Comparison of ENCODE assay signal across 22 cellular contexts in genomic region chr17:29445844-29446243, GRCh38. TPM values are rescaled to one million over a fixed set of nuclear protein-coding genes. Genes with fewer than 3 reads are reported as not detected.
A peak's percentile ranks its signal among the peaks of the same experiment; 100 is the strongest.
DNase-seq lines count a peak whose midpoint lies in the region; TF ChIP-seq lines count a peak whose summit lies in the region.
"Had no signal": no experiment of that assay in that cellular context is flagged by ENCODE, and none has a peak within 500 bp of the region (broad histone marks: within the 10 kb centered on the region; RNA-seq: fewer than 3 reads in every experiment).

No MANE protein-coding gene starts in this region.

- H3K36me3 Mint-ChIP-seq in chondrocyte (ENCODE audit: low read depth), result peaks cover 1% of the 10 kb centered on the region
- peaks cover 47% of the 10 kb centered on the region for H3K36me3 Mint-ChIP-seq in nephron progenitor cell (ENCODE audit: low read depth)

- H3K9me3 Mint-ChIP-seq in chondrocyte (ENCODE audit: low read depth), result no peaks in the 10 kb centered on the region
- H3K9me3 Mint-ChIP-seq in nephron progenitor cell, result no peaks in the 10 kb centered on the region
- H3K9me3 Mint-ChIP-seq: activated naive CD8-positive, alpha-beta T cell treated with anti-CD3 and anti-CD28 coated beads for 36 hours; memory B cell had no signal

- CTCF ChIA-PET in HEK293T (lab: Yijun Ruan, JAX), result no interaction called here

- no peak for TF ChIP-seq CTCF in chondrocyte (IDR thresholded peaks at IDR 0.05)
- TF ChIP-seq CTCF in nephron progenitor cell (IDR thresholded peaks at IDR 0.05), result no peak

- H3K27me3 Mint-ChIP-seq in chondrocyte (ENCODE audit: low read depth) (no peaks in the 10 kb centered on the region), nephron progenitor cell (ENCODE audit: low read depth, poor library complexity) (no peaks in the 10 kb centered on the region)
- H3K27me3 Mint-ChIP-seq: activated naive CD8-positive, alpha-beta T cell treated with anti-CD3 and anti-CD28 coated beads for 36 hours; memory B cell had no signal

- peak; percentile 15 for DNase-seq in NCI-H748 (lab: John Stamatoyannopoulos, UW; ENCODE audit: unreplicated experiment)
- DNase-seq in NCI-H748 treated with DMSO at 0.1 percent for 48 hours (lab: John Stamatoyannopoulos, UW), result no peak
- DNase-seq in HEK293T (ENCODE audit: extremely low spot score), result no peak
- DNase-seq in chondrocyte (ENCODE audit: low spot score), result no peak
- no peak for DNase-seq in nephron progenitor cell
- DNase-seq in NCI-H1417 treated with DMSO at 0.1 percent for 48 hours (lab: John Stamatoyannopoulos, UW), result no peak
- no peak for DNase-seq in effector CD8-positive, alpha-beta T cell (lab: John Stamatoyannopoulos, UW)
- DNase-seq in NOMO-1 (lab: John Stamatoyannopoulos, UW; ENCODE audit: unreplicated experiment in 2 of 2), result no peak
- DNase-seq: 8988T; activated CD4-positive, alpha-beta T cell treated with anti-CD3 and anti-CD28 coated beads, Interleukin-2, amount 50 U/mL, for 48 hours; activated naive CD8-positive, alpha-beta T cell treated with anti-CD3 and anti-CD28 coated beads for 36 hours; activated T-cell treated with anti-CD3 and anti-CD28 coated beads, Interleukin-2, amount 50 U/mL, for 1 hour; body of pancreas; foreskin fibroblast; KG1; NCI-H1048; NCI-H524; SHP77 treated with DMSO at 0.1 percent for 48 hours; stimulated activated CD4-positive, alpha-beta T cell treated with anti-CD3 and anti-CD28 coated beads, Interleukin-4, amount 100 ng/mL, for 4 hours; T-helper 1 cell; uterus had no signal

- POLR2A ChIA-PET in HEK293T (lab: Yijun Ruan, JAX), result no interaction called here

- H3K4me1 Mint-ChIP-seq in chondrocyte (ENCODE audit: low read depth), result peaks cover 70% of the 10 kb centered on the region
- H3K4me1 Mint-ChIP-seq in nephron progenitor cell, result peaks cover 20% of the 10 kb centered on the region

- H3K27ac Mint-ChIP-seq in chondrocyte (ENCODE audit: unreplicated experiment) (peak overlapping the region; percentile 78), nephron progenitor cell (peak overlapping the region; percentile 82)
- H3K27ac Mint-ChIP-seq: activated naive CD8-positive, alpha-beta T cell treated with anti-CD3 and anti-CD28 coated beads for 36 hours; memory B cell had no signal

- no peak overlapping the region for H3K4me3 Mint-ChIP-seq in chondrocyte (ENCODE audit: unreplicated experiment)
- H3K4me3 Mint-ChIP-seq in nephron progenitor cell, result no peak overlapping the region
- H3K4me3 Mint-ChIP-seq: activated naive CD8-positive, alpha-beta T cell treated with anti-CD3 and anti-CD28 coated beads for 36 hours; memory B cell had no signal

TF ChIP-seq in HEK293T, 16 proteins besides CTCF, POLR2A, EP300 and RAD21:
- no peak for TF ChIP-seq SUZ12 (IDR thresholded peaks at IDR 0.05)
- TF ChIP-seq CTBP1 (IDR thresholded peaks at IDR 0.05; ENCODE audit: borderline replicate concordance), result no peak
- TF ChIP-seq BHLHE40 (IDR thresholded peaks at IDR 0.05; ENCODE audit: borderline replicate concordance), result no peak
- no peak for TF ChIP-seq FOXM1 (IDR thresholded peaks at IDR 0.05; ENCODE audit: borderline replicate concordance)
- TF ChIP-seq PKNOX1 (IDR thresholded peaks at IDR 0.05), result peak; percentile 66; the same call in 1 of the 2 replicates

RNA-seq across cellular contexts. Expression of gene TAOK1, which starts 55.7 kb away (rescaled TPM):
- 77.7 to 87.1 TPM (median 85.7 TPM) in 3 replicates for total RNA-seq in chondrocyte
